In genomic region chr2:219441451-219442205, GRCh38 we compare ENCODE assay signal across 8 cellular contexts. TPM values are rescaled to one million over a fixed set of nuclear protein-coding genes. Genes with fewer than 3 reads are reported as not detected.
DNase-seq lines count a peak whose midpoint lies in the region; FAIRE-seq and TF ChIP-seq lines count a peak whose summit lies in the region.

No MANE protein-coding gene starts in this region.

- DNase-seq in COLO668 (lab: John Stamatoyannopoulos, UW; ENCODE audit: unreplicated experiment), result peak; percentile 41
- DNase-seq in NB4 (ENCODE audit: low read depth), result peak; percentile 62
- peak; percentile 74 for DNase-seq in activated CD8-positive, alpha-beta memory T cell treated with anti-CD3 and anti-CD28 coated beads, Interleukin-2, amount 50 U/mL, for 4 hours
- peak; percentile 72 for DNase-seq in epidermal melanocyte (ENCODE audit: insufficient read length, low spot score)
- peak; percentile 53 for DNase-seq in stomach
- no peak for DNase-seq in GM12892 (ENCODE audit: insufficient read length)
- no peak for DNase-seq in CD1c-positive myeloid dendritic cell (ENCODE audit: extremely low spot score)

- TF ChIP-seq POLR2A in NB4 (IDR thresholded peaks at IDR 0.05; ENCODE audit: extremely low read depth, insufficient read length) (peak; percentile 15), stomach (IDR thresholded peaks at IDR 0.05) (no peak), GM12892 (IDR thresholded peaks at IDR 0.05; ENCODE audit: low read depth, low read length) (no peak)

- H3K27me3 ChIP-seq in muscle layer of duodenum (ENCODE audit: low read depth, low read length) (peaks cover 6% of the 10 kb centered on the region), stomach (peaks cover 0 to 80% (median 31%) of the 10 kb centered on the region in 3 donors)

- FAIRE-seq in GM12892 (lab: Jason Lieb, UNC), result no peak

- H3K27ac ChIP-seq in muscle layer of duodenum (ENCODE audit: low read length) (peak overlapping the region; percentile 82), stomach (peak overlapping the region; percentile 34 to 95 (median 82))

- WGBS in stomach, 5 donors, result 1 to 3% (median 1%) methylated on average over 30 to 67 of the region's 68 CpGs

- no peak for TF ChIP-seq CTCF in NB4 (IDR thresholded peaks at IDR 0.05; ENCODE audit: low read depth, low read length)
- no peak for TF ChIP-seq CTCF in stomach (IDR thresholded peaks at IDR 0.05)

- H3K4me3 ChIP-seq in NB4 (ENCODE audit: low read depth, low read length) (no peak overlapping the region), muscle layer of duodenum (ENCODE audit: low read depth in 1 of 2, low read length in 2 of 2) (peak overlapping the region in 1 of 2 donors; percentile 58), stomach (peak overlapping the region; percentile 64 to 80 (median 71))

- intact Hi-C loops in stomach (cut with DNase I; ENCODE audit: low total_unique reads), result no loop called here

- H3K36me3 ChIP-seq in muscle layer of duodenum (ENCODE audit: control insufficient read depth in 1 of 2, insufficient read depth in 2 of 2, low read length in 2 of 2) (no peaks in the 10 kb centered on the region), stomach (no peaks in the 10 kb centered on the region)

- TF ChIP-seq EP300 in stomach (IDR thresholded peaks at IDR 0.05), result no peak

- H3K4me1 ChIP-seq in muscle layer of duodenum (ENCODE audit: control insufficient read depth in 1 of 2, insufficient read depth in 2 of 2, low read length in 2 of 2) (peaks cover 0 to 48% of the 10 kb centered on the region in 2 donors), stomach (peaks cover 15 to 39% (median 25%) of the 10 kb centered on the region in 4 donors)

- H3K9me3 ChIP-seq in muscle layer of duodenum (ENCODE audit: control insufficient read depth in 1 of 2, low read length in 2 of 2) (no peaks in the 10 kb centered on the region), stomach (no peaks in the 10 kb centered on the region)

RNA-seq across cellular contexts. Expression of gene SPEG, which starts 7.0 kb away (rescaled TPM):
- total RNA-seq in stomach, result 100 to 1,000 TPM in 1 of 5 donors, 10 to 100 TPM in 3, 1 to 10 TPM in 1; 7.4 to 106 (median 30.4) TPM
- 10 to 100 TPM in 1 of 3 donors, 1 to 10 TPM in 2; 9.8 to 65.1 (median 9.9) TPM for polyA plus RNA-seq in stomach
- polyA plus RNA-seq in GM12892 (2012; ENCODE audit: missing spikeins), result not detected

RNA-seq across cellular contexts. Expression of gene DES, which starts 23.5 kb away (rescaled TPM):
- total RNA-seq in stomach, result 1,000 to 10,000 TPM; 1,078 to 5,539 (median 2,913) TPM
- polyA plus RNA-seq in stomach, result 100 to 1,000 TPM; 122 to 803 (median 204) TPM
- polyA plus RNA-seq in GM12892 (2012; ENCODE audit: missing spikeins), result not detected

RNA-seq across cellular contexts. Expression of gene DNPEP, which starts 53.9 kb away (rescaled TPM):
- total RNA-seq in stomach, result 100 to 1,000 TPM in 1 of 5 donors, 10 to 100 TPM in 4; 32.7 to 147 (median 46.4) TPM
- polyA plus RNA-seq in stomach, result 100 to 1,000 TPM in 2 of 3 donors, 10 to 100 TPM in 1; 69.2 to 114 (median 105) TPM
- 67.0 TPM for polyA plus RNA-seq in GM12892 (2012; ENCODE audit: missing spikeins)

RNA-seq across cellular contexts. Expression of gene GMPPA, which starts 57.1 kb away (rescaled TPM):
- total RNA-seq in stomach, result 100 to 1,000 TPM in 1 of 5 donors, 10 to 100 TPM in 4; 16.5 to 185 (median 24.2) TPM
- polyA plus RNA-seq in stomach, result 10 to 100 TPM; 29.9 to 84.8 (median 58.2) TPM
- polyA plus RNA-seq in GM12892 (2012; ENCODE audit: missing spikeins), result 26.6 TPM

Comparison
In these comparisons a context has a peak if more than half of its experiments do, and no peak if none do; other contexts are left out.
1. DNase-seq: peak in COLO668 (single experiment), NB4 (single experiment), activated CD8-positive, alpha-beta memory T cell treated with anti-CD3 and anti-CD28 coated beads, Interleukin-2, amount 50 U/mL, for 4 hours (single experiment), epidermal melanocyte (single experiment) and stomach (single experiment); none in GM12892 (single experiment) and CD1c-positive myeloid dendritic cell (single experiment).